ENCODE assay signal across 1 cellular context in genomic region chr20:47876348-47877056, GRCh38.
TF ChIP-seq lines count a peak whose summit lies in the region.

No MANE protein-coding gene starts in this region.

TF ChIP-seq in GM23338, 12 proteins besides CTCF, POLR2A, EP300 and RAD21 (continued from another document):
- TF ChIP-seq ZNF462 (CRISPR knock-in tag; IDR thresholded peaks at IDR 0.05), result no peak
- TF ChIP-seq ZNF114 (CRISPR knock-in tag; IDR thresholded peaks at IDR 0.05), result no peak
- TF ChIP-seq REST (IDR thresholded peaks at IDR 0.05; ENCODE audit: unreplicated experiment), result no peak
- TF ChIP-seq ZNF331 (CRISPR knock-in tag; IDR thresholded peaks at IDR 0.05; ENCODE audit: low read depth), result no peak
- no peak for TF ChIP-seq EZH2 (IDR thresholded peaks at IDR 0.05; ENCODE audit: low read depth, unreplicated experiment)
- TF ChIP-seq JUNB (IDR thresholded peaks at IDR 0.05; ENCODE audit: unreplicated experiment), result no peak
- no peak for TF ChIP-seq NANOG (IDR thresholded peaks at IDR 0.05; ENCODE audit: borderline replicate concordance)
- no peak for TF ChIP-seq ETS1 (IDR thresholded peaks at IDR 0.05)
- no peak for TF ChIP-seq POLR2AphosphoS5 (IDR thresholded peaks at IDR 0.05; ENCODE audit: low read depth)
- TF ChIP-seq CREB1 (CRISPR knock-in tag; IDR thresholded peaks at IDR 0.05; ENCODE audit: low read depth), result no peak
